Comparison of ENCODE assay signal across 13 cellular contexts in the genomic region with DNA sequence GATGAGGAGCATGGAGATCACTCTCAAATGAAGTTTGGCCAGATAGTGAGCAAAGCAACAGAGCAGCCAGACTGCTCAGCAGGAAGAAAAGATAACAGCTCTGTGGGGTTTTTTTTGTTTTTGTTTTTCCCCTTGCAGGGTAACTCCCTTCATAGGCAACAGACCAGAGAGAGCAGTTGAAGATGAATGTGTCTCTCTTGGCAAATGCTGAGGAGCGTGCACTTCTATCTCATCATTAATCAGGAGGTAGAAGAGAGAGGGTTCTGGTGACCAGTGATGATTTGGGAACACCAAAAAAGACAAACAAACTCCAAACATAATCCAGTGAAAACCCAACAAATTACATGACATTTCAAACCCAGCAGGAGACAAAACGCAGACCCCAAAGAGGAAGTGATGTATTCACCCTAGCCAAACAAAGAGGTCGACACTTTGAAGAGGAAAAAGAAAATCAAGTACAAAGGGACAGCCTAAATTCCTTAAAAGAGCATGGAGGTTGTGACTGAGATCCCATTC.
A peak's percentile ranks its signal among the peaks of the same experiment; 100 is the strongest.
DNase-seq lines count a peak whose midpoint lies in the region; ATAC-seq and TF ChIP-seq lines count a peak whose summit lies in the region.
"Had no signal": no experiment of that assay in that cellular context is flagged by ENCODE, and none has a peak within 500 bp of the region (broad histone marks: within the 10 kb centered on the region; RNA-seq: fewer than 3 reads in every experiment).

No MANE protein-coding gene starts in this region.

- intact Hi-C loops in esophagus squamous epithelium (cut with DNase I): no loop called here

- no peaks in the 10 kb centered on the region for H3K9me3 ChIP-seq in OCI-LY1 (ENCODE audit: low read length)
- no peaks in the 10 kb centered on the region for H3K9me3 ChIP-seq in esophagus squamous epithelium
- H3K9me3 ChIP-seq: sigmoid colon, transverse colon had no signal

- no peak overlapping the region for H3K4me3 Mint-ChIP-seq in stimulated activated naive CD8-positive, alpha-beta T cell treated with anti-CD3 and anti-CD28 coated beads, Interleukin-15, Interleukin-2, amounts not matched to agents 100 ng/mL and 50 ng/mL, for 24 hours
- peak overlapping the region; percentile 3 for H3K4me3 Mint-ChIP-seq in endothelial cell (ENCODE audit: unreplicated experiment)
- no peak overlapping the region for H3K4me3 Mint-ChIP-seq in type B pancreatic cell
- H3K4me3 Mint-ChIP-seq: activated T-cell treated with anti-CD3 and anti-CD28 coated beads, Interleukin-2, amount 50 U/mL, for 4 hours had no signal

- H4K20me1 ChIP-seq in OCI-LY1 (ENCODE audit: insufficient read depth, low read length): no peaks in the 10 kb centered on the region

- H3K9me2 ChIP-seq in OCI-LY1 (ENCODE audit: low read depth, low read length): no peaks in the 10 kb centered on the region

- peak overlapping the region; percentile 10 for H2AFZ ChIP-seq in OCI-LY1 (ENCODE audit: low read length)

- H3K79me2 ChIP-seq in OCI-LY1 (ENCODE audit: insufficient read depth, low read length): no peaks in the 10 kb centered on the region

- no peaks in the 10 kb centered on the region for H3K36me3 Mint-ChIP-seq in stimulated activated naive CD8-positive, alpha-beta T cell treated with anti-CD3 and anti-CD28 coated beads, Interleukin-15, Interleukin-2, amounts not matched to agents 100 ng/mL and 50 ng/mL, for 24 hours (ENCODE audit: low read depth)
- H3K36me3 Mint-ChIP-seq in endothelial cell (ENCODE audit: low read depth, unreplicated experiment) (no peaks in the 10 kb centered on the region), type B pancreatic cell (no peaks in the 10 kb centered on the region)

- H3K36me3 ChIP-seq in OCI-LY1 (ENCODE audit: insufficient read depth, low read length): no peaks in the 10 kb centered on the region
- H3K36me3 ChIP-seq in esophagus squamous epithelium: no peaks in the 10 kb centered on the region
- H3K36me3 ChIP-seq: sigmoid colon, transverse colon had no signal

- no peak for ATAC-seq in stimulated activated naive CD8-positive, alpha-beta T cell treated with anti-CD3 and anti-CD28 coated beads, Interleukin-15, Interleukin-2, amounts not matched to agents 100 U/mL and 50 U/mL, for 24 hours
- ATAC-seq in GM19452 (IDR thresholded peaks at IDR 0.05; ENCODE audit: unreplicated experiment): no peak
- ATAC-seq: activated T-cell treated with anti-CD3 and anti-CD28 coated beads, Interleukin-2, amount 50 U/mL, for 4 hours had no signal

- H3K4me3 ChIP-seq in OCI-LY1 (ENCODE audit: low read depth, low read length, poor library complexity, severe bottlenecking): no peak overlapping the region
- H3K4me3 ChIP-seq in esophagus squamous epithelium: no peak overlapping the region
- H3K4me3 ChIP-seq: sigmoid colon, transverse colon had no signal

- no peaks in the 10 kb centered on the region for H3K27me3 ChIP-seq in OCI-LY1 (ENCODE audit: insufficient read depth, low read length)
- no peaks in the 10 kb centered on the region for H3K27me3 ChIP-seq in esophagus squamous epithelium
- H3K27me3 ChIP-seq: sigmoid colon, transverse colon had no signal

- H3K9ac ChIP-seq in OCI-LY1 (ENCODE audit: low read length): no peak overlapping the region

- peak overlapping the region; percentile 56 for H3K27ac Mint-ChIP-seq in stimulated activated naive CD8-positive, alpha-beta T cell treated with anti-CD3 and anti-CD28 coated beads, Interleukin-15, Interleukin-2, amounts not matched to agents 100 ng/mL and 50 ng/mL, for 24 hours
- H3K27ac Mint-ChIP-seq in endothelial cell (ENCODE audit: unreplicated experiment): peak overlapping the region; percentile 83
- H3K27ac Mint-ChIP-seq in type B pancreatic cell: peak overlapping the region; percentile 64

- no peak for DNase-seq in stimulated activated naive CD8-positive, alpha-beta T cell treated with anti-CD3 and anti-CD28 coated beads, Interleukin-15, Interleukin-2, amounts not matched to agents 100 U/mL and 50 U/mL, for 24 hours
- DNase-seq in endothelial cell (ENCODE audit: low spot score): no peak
- no peak for DNase-seq in type B pancreatic cell (ENCODE audit: extremely low spot score, unreplicated experiment)
- DNase-seq in esophagus squamous epithelium (lab: John Stamatoyannopoulos, UW): no peak
- no peak for DNase-seq in CD1c-positive myeloid dendritic cell (ENCODE audit: extremely low spot score)
- DNase-seq: activated CD4-positive, CD25-positive, alpha-beta regulatory T cell; activated T-cell treated with anti-CD3 and anti-CD28 coated beads, Interleukin-2, amount 50 U/mL, for 4 hours; NCI-H226; sigmoid colon had no signal

- 64 to 77% methylated on average over 3 of the region's 3 CpGs for WGBS in esophagus squamous epithelium, 2 donors

- peaks cover 21% of the 10 kb centered on the region for H3K4me1 ChIP-seq in OCI-LY1 (ENCODE audit: insufficient read depth, low read length, severe bottlenecking)
- peaks cover 0 to 12% (median 0%) of the 10 kb centered on the region in 3 donors for H3K4me1 ChIP-seq in esophagus squamous epithelium
- H3K4me1 ChIP-seq: sigmoid colon had no signal

- H3K9me3 Mint-ChIP-seq in stimulated activated naive CD8-positive, alpha-beta T cell treated with anti-CD3 and anti-CD28 coated beads, Interleukin-15, Interleukin-2, amounts not matched to agents 100 ng/mL and 50 ng/mL, for 24 hours: peaks cover 4% of the 10 kb centered on the region
- H3K9me3 Mint-ChIP-seq in endothelial cell (ENCODE audit: unreplicated experiment) (no peaks in the 10 kb centered on the region), type B pancreatic cell (no peaks in the 10 kb centered on the region)
- H3K9me3 Mint-ChIP-seq: activated T-cell treated with anti-CD3 and anti-CD28 coated beads, Interleukin-2, amount 50 U/mL, for 4 hours had no signal

- no peak for TF ChIP-seq CTCF in OCI-LY1 (IDR thresholded peaks at IDR 0.05; ENCODE audit: low read length)
- no peak for TF ChIP-seq CTCF in endothelial cell (IDR thresholded peaks at IDR 0.05; ENCODE audit: unreplicated experiment)
- no peak for TF ChIP-seq CTCF in type B pancreatic cell (conservative IDR thresholded peaks at IDR 0.05)
- no peak for TF ChIP-seq CTCF in esophagus squamous epithelium (IDR thresholded peaks at IDR 0.05)

- H3K4me2 ChIP-seq in OCI-LY1 (ENCODE audit: low read length): peak overlapping the region; percentile 30; the same call in 1 of the 2 replicates

- no peaks in the 10 kb centered on the region for H3F3A ChIP-seq in OCI-LY1 (ENCODE audit: insufficient read depth, low read length)

- H3K27me3 Mint-ChIP-seq in stimulated activated naive CD8-positive, alpha-beta T cell treated with anti-CD3 and anti-CD28 coated beads, Interleukin-15, Interleukin-2, amounts not matched to agents 100 ng/mL and 50 ng/mL, for 24 hours: no peaks in the 10 kb centered on the region
- peaks cover 7% of the 10 kb centered on the region for H3K27me3 Mint-ChIP-seq in endothelial cell (ENCODE audit: unreplicated experiment)
- no peaks in the 10 kb centered on the region for H3K27me3 Mint-ChIP-seq in type B pancreatic cell

- no peak for TF ChIP-seq POLR2A in esophagus squamous epithelium (IDR thresholded peaks at IDR 0.05)

- H3K4me1 Mint-ChIP-seq in stimulated activated naive CD8-positive, alpha-beta T cell treated with anti-CD3 and anti-CD28 coated beads, Interleukin-15, Interleukin-2, amounts not matched to agents 100 ng/mL and 50 ng/mL, for 24 hours (ENCODE audit: low read depth): peaks cover 21% of the 10 kb centered on the region
- H3K4me1 Mint-ChIP-seq in endothelial cell (ENCODE audit: unreplicated experiment) (peaks cover 24% of the 10 kb centered on the region), type B pancreatic cell (ENCODE audit: unreplicated experiment) (peaks cover 24% of the 10 kb centered on the region)

- H3K27ac ChIP-seq in OCI-LY1 (ENCODE audit: low read depth, low read length, poor library complexity, severe bottlenecking) (no peak overlapping the region), esophagus squamous epithelium (no peak overlapping the region)
- H3K27ac ChIP-seq: sigmoid colon had no signal
